In the genomic region with DNA sequence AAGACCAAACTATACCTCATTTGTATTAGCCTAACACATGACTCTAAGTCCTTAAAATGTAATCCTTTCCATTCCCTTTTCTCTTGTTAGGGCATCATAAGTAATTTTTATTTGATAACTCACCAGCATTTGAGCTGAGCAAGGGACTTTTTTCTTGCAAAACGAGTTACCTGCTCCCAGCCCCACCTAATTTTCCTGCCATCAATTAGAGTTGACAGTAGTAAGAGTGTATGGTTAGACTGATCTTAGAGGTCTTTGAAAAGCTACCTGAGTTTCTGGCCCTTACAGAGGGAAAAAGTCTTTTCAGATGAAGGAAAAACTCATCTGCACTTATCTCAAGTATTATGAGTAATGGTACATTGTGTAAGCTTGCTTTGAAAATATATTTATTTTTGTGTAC, we compare ENCODE assay signal across 20 cellular contexts. TPM values are rescaled to one million over a fixed set of nuclear protein-coding genes. Genes with fewer than 3 reads are reported as not detected.
DNase-seq lines count a peak whose midpoint lies in the region; ATAC-seq and TF ChIP-seq lines count a peak whose summit lies in the region.
"Had no signal": no experiment of that assay in that cellular context is flagged by ENCODE, and none has a peak within 500 bp of the region (broad histone marks: within the 10 kb centered on the region; RNA-seq: fewer than 3 reads in every experiment).

No MANE protein-coding gene starts in this region.

- no peak for DNase-seq in activated T-cell treated with anti-CD3 and anti-CD28 coated beads, Interleukin-2, amount 50 U/mL, for 24 hours
- no peak for DNase-seq in activated T-cell treated with anti-CD3 and anti-CD28 coated beads for 4 hours
- peak; percentile 54 for DNase-seq in epithelial cell of esophagus (ENCODE audit: low read depth)
- no peak for DNase-seq in left lung
- DNase-seq in gastrocnemius medialis, result no peak
- DNase-seq in NCI-H446 (lab: John Stamatoyannopoulos, UW), result no peak
- DNase-seq: Caco-2; CD4-positive, CD25-positive, alpha-beta regulatory T cell; CD8-positive, alpha-beta T cell; DMS153; DND-41; H9 had no signal

- intact Hi-C loops in left lung (cut with DNase I), result no loop called here
- intact Hi-C loops in gastrocnemius medialis (cut with DNase I; ENCODE audit: low total_unique reads), result no loop called here

- H3K27ac ChIP-seq in left lung (no peak overlapping the region), gastrocnemius medialis (no peak overlapping the region)
- H3K27ac ChIP-seq: 22Rv1, BLaER1, C4-2B had no signal

- in situ Hi-C loops in gastrocnemius medialis (cut with MboI; ENCODE audit: low sequenced_read_pairs in 4 of 4), result no loop called here

- H3K27ac Mint-ChIP-seq in activated T-cell treated with anti-CD3 and anti-CD28 coated beads, Interleukin-2, amount 50 U/mL, for 24 hours, result peak overlapping the region; percentile 40
- H3K27ac Mint-ChIP-seq: CD8-positive, alpha-beta T cell; GM23338; H9 had no signal

- H3K4me1 ChIP-seq in left lung (no peaks in the 10 kb centered on the region), gastrocnemius medialis (no peaks in the 10 kb centered on the region)
- H3K4me1 ChIP-seq: Caco-2 had no signal

- H3K9me3 ChIP-seq in left lung (no peaks in the 10 kb centered on the region), gastrocnemius medialis (no peaks in the 10 kb centered on the region)
- H3K9me3 ChIP-seq: BLaER1, Caco-2 had no signal

- H3K4me3 ChIP-seq in epithelial cell of esophagus (ENCODE audit: low read length) (no peak overlapping the region), left lung (no peak overlapping the region), gastrocnemius medialis (no peak overlapping the region)
- H3K4me3 ChIP-seq: BLaER1, GM23338 had no signal

- TF ChIP-seq POLR2A in gastrocnemius medialis (IDR thresholded peaks at IDR 0.05), result no peak

- no peaks in the 10 kb centered on the region for H3K9me3 Mint-ChIP-seq in activated T-cell treated with anti-CD3 and anti-CD28 coated beads, Interleukin-2, amount 50 U/mL, for 24 hours
- H3K9me3 Mint-ChIP-seq: CD4-positive, CD25-positive, alpha-beta regulatory T cell; CD8-positive, alpha-beta T cell; GM23338; H9 had no signal

- peaks cover 6% of the 10 kb centered on the region for H3K4me1 Mint-ChIP-seq in activated T-cell treated with anti-CD3 and anti-CD28 coated beads, Interleukin-2, amount 50 U/mL, for 24 hours (ENCODE audit: low read depth)
- H3K4me1 Mint-ChIP-seq: B cell had no signal

- H3K36me3 ChIP-seq in left lung (peaks cover 0 to 96% of the 10 kb centered on the region in 2 donors), gastrocnemius medialis (peaks cover 0 to 16% of the 10 kb centered on the region in 2 donors)

- no peaks in the 10 kb centered on the region for H3K27me3 Mint-ChIP-seq in activated T-cell treated with anti-CD3 and anti-CD28 coated beads, Interleukin-2, amount 50 U/mL, for 24 hours
- H3K27me3 Mint-ChIP-seq: B cell; CD4-positive, CD25-positive, alpha-beta regulatory T cell had no signal

- peaks cover 93% of the 10 kb centered on the region for H3K36me3 Mint-ChIP-seq in activated T-cell treated with anti-CD3 and anti-CD28 coated beads, Interleukin-2, amount 50 U/mL, for 24 hours (ENCODE audit: low read depth)

- no peak overlapping the region for H3K4me3 Mint-ChIP-seq in activated T-cell treated with anti-CD3 and anti-CD28 coated beads, Interleukin-2, amount 50 U/mL, for 24 hours
- H3K4me3 Mint-ChIP-seq: B cell; CD4-positive, CD25-positive, alpha-beta regulatory T cell; CD8-positive, alpha-beta T cell; GM23338; H9 had no signal

- ATAC-seq in left lung (peak; percentile 51), gastrocnemius medialis (no peak), GM21381 (IDR thresholded peaks at IDR 0.05; ENCODE audit: unreplicated experiment) (no peak)
- ATAC-seq: CD8-positive, alpha-beta T cell; GM23338; HCT116 had no signal

- no peaks in the 10 kb centered on the region for H3K27me3 ChIP-seq in left lung
- no peaks in the 10 kb centered on the region for H3K27me3 ChIP-seq in gastrocnemius medialis
- H3K27me3 ChIP-seq: BLaER1 had no signal

- TF ChIP-seq CTCF in epithelial cell of esophagus (IDR thresholded peaks at IDR 0.05; ENCODE audit: insufficient read depth, low read depth, low read length, missing control alignments) (no peak), left lung (IDR thresholded peaks at IDR 0.05) (no peak), gastrocnemius medialis (IDR thresholded peaks at IDR 0.05 in 4 of 5, conservative IDR thresholded peaks at IDR 0.05 in 1 of 5) (no peak)

RNA-seq across cellular contexts. Expression of a gene that starts 33.7 kb away (rescaled TPM):
- total RNA-seq in left lung (10 to 100 TPM; 16.9 to 23.2 TPM), gastrocnemius medialis (1 to 10 TPM in 1 of 4 donors, under 1 TPM in 1, not detected in 2; 0.42 to 4.3 TPM)
- total RNA-seq: H4 had no signal
